24 cellular contexts compared by ENCODE assay signal in genomic region chr2:195471807-195472206, GRCh38.
"Had no signal": no experiment of that assay in that cellular context is flagged by ENCODE, and none has a peak within 500 bp of the region (broad histone marks: within the 10 kb centered on the region; RNA-seq: fewer than 3 reads in every experiment).

No MANE protein-coding gene starts in this region.

- H3K4me3 ChIP-seq: esophagus squamous epithelium, hepatocyte, left ventricle myocardium inferior, lung, neural progenitor cell, ovary, right atrium auricular region, smooth muscle cell, suprapubic skin, tibial artery, upper lobe of right lung, vagina had no signal

- ATAC-seq: left cardiac atrium; natural killer cell treated with Interleukin-12 subunit alpha and Interleukin-12 subunit beta and Interleukin-15 and Interleukin-18, amount 100 ng/mL, for 72 hours; stimulated activated effector memory CD8-positive, alpha-beta T cell treated with anti-CD3 and anti-CD28 coated beads, Interleukin-12 subunit alpha, Interleukin-12 subunit beta, amount 100 ng/mL, for 72 hours; stimulated activated naive CD8-positive, alpha-beta T cell treated with anti-CD3 and anti-CD28 coated beads, Interleukin-15, Interleukin-2, amounts not matched to agents 100 U/mL and 50 U/mL, for 24 hours; upper lobe of right lung had no signal

- H3K27ac ChIP-seq: esophagus squamous epithelium, hepatocyte, left ventricle myocardium inferior, neural progenitor cell, ovary, right atrium auricular region, suprapubic skin, tibial artery, upper lobe of right lung, vagina had no signal

- H3K4me1 Mint-ChIP-seq: neural progenitor cell had no signal

- H3K9me3 ChIP-seq: esophagus squamous epithelium, ovary, suprapubic skin, tibial artery, upper lobe of right lung, vagina had no signal

- H3K4me3 Mint-ChIP-seq: natural killer cell treated with Interleukin-12 subunit alpha and Interleukin-12 subunit beta and Interleukin-15 and Interleukin-18, amount 100 ng/mL, for 72 hours; neural progenitor cell; stimulated activated effector memory CD8-positive, alpha-beta T cell treated with anti-CD3 and anti-CD28 coated beads, Interleukin-12 subunit alpha, Interleukin-12 subunit beta, amount 100 ng/mL, for 72 hours had no signal

- H3K4me2 ChIP-seq: hepatocyte, neural progenitor cell, smooth muscle cell had no signal

- H3K9ac ChIP-seq: neural progenitor cell had no signal

- H3K36me3 ChIP-seq: esophagus squamous epithelium, left ventricle myocardium inferior, neural progenitor cell, ovary, right atrium auricular region, suprapubic skin, tibial artery, upper lobe of right lung, vagina had no signal

- H3K27me3 Mint-ChIP-seq: natural killer cell treated with Interleukin-12 subunit alpha and Interleukin-12 subunit beta and Interleukin-15 and Interleukin-18, amount 100 ng/mL, for 72 hours had no signal

- H3K27me3 ChIP-seq: esophagus squamous epithelium, hepatocyte, neural progenitor cell, ovary, right atrium auricular region, suprapubic skin, tibial artery, upper lobe of right lung, vagina had no signal

- H3K4me1 ChIP-seq: esophagus squamous epithelium, left ventricle myocardium inferior, neural progenitor cell, right atrium auricular region, suprapubic skin, tibial artery, upper lobe of right lung, vagina had no signal

- H3K79me2 ChIP-seq: hepatocyte had no signal

- H2AFZ ChIP-seq: hepatocyte, neural progenitor cell had no signal

- DNase-seq: dermis blood vessel endothelial cell; esophagus squamous epithelium; foreskin fibroblast; kidney; left cardiac atrium; left ventricle myocardium inferior; mesenchymal stem cell; midbrain; nucleus accumbens; ovary; stimulated activated CD4-positive, alpha-beta T cell treated with anti-CD3 and anti-CD28 coated beads, Interleukin-4, amount 100 ng/mL, for 1 hour; stimulated activated CD8-positive, alpha-beta memory T cell treated with anti-CD3 and anti-CD28 coated beads, Interleukin-4, amount 100 ng/mL, for 48 hours; stimulated activated naive CD8-positive, alpha-beta T cell treated with anti-CD3 and anti-CD28 coated beads, Interleukin-15, Interleukin-2, amounts not matched to agents 100 U/mL and 50 U/mL, for 24 hours; tibial artery; upper lobe of right lung had no signal

- H3K36me3 Mint-ChIP-seq: neural progenitor cell; stimulated activated effector memory CD8-positive, alpha-beta T cell treated with anti-CD3 and anti-CD28 coated beads, Interleukin-12 subunit alpha, Interleukin-12 subunit beta, amount 100 ng/mL, for 72 hours had no signal

- H3K27ac Mint-ChIP-seq: natural killer cell treated with Interleukin-12 subunit alpha and Interleukin-12 subunit beta and Interleukin-15 and Interleukin-18, amount 100 ng/mL, for 72 hours; neural progenitor cell; stimulated activated effector memory CD8-positive, alpha-beta T cell treated with anti-CD3 and anti-CD28 coated beads, Interleukin-12 subunit alpha, Interleukin-12 subunit beta, amount 100 ng/mL, for 72 hours had no signal
